ENCODE assay signal across 8 cellular contexts in the genomic region with DNA sequence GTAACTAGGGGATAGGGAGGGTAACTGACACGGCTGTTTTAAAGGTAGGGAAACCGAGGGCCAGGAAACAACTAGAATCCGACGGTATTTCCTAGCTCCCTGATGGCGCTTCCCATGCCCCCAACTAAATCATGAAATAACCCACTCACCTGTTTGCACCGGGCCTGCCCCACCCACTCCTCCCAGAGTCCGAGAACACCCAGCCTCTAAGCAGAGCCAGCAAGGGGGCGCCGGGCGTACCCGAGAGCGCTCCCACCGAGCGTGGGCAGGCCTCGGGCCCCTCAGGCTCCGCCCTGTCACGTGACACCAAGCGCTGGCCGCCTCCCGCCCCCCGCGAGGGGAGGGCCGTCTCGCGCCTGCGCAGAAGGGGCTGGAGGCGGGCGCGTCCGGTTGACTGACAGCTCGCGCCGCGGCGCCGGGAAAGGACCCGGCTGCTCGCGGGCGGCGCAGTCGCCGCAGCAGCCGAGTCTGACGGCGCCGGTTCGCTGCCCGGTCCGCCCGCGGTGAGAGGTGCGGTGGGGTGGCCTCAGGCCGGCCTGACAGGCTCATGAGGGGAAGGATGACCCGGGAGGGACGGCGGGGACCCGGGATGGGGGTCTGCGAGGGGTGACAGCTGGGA. TPM values are rescaled to one million over a fixed set of nuclear protein-coding genes. Genes with fewer than 3 reads are reported as not detected.
DNase-seq lines count a peak whose midpoint lies in the region; ATAC-seq and TF ChIP-seq lines count a peak whose summit lies in the region.

A gene with protein sequence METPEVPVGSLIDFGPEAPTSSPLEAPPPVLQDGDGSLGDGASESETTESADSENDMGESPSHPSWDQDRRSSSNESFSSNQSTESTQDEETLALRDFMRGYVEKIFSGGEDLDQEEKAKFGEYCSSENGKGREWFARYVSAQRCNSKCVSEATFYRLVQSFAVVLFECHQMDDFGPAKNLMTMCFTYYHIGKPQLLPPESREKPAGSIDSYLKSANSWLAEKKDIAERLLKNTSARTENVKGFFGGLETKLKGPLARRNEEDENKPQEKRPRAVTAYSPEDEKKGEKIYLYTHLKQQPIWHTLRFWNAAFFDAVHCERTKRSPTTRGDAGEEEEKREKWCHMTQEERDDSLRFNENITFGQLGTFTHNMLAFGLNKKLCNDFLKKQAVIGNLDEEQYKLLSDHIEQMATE (plus strand): TSS at position 447 of the 619 bp plus-strand sequence. CDS start 39,277 bp downstream, outside the sequence.

- H3K27me3 ChIP-seq in adrenal gland (no peaks in the 10 kb centered on the region), heart right ventricle (no peaks in the 10 kb centered on the region), upper lobe of left lung (no peaks in the 10 kb centered on the region)

- H3K27ac Mint-ChIP-seq in progenitor cell of endocrine pancreas, result peak within 1 kb of the TSS; percentile 91

- H3K27ac ChIP-seq in adrenal gland (peak within 1 kb of the TSS; percentile 67 to 94 (median 82)), heart right ventricle (peak within 1 kb of the TSS; percentile 54 to 96 (median 81)), upper lobe of left lung (peak within 1 kb of the TSS; percentile 88 to 98 (median 90))

- no peaks in the 10 kb centered on the region for H3K36me3 ChIP-seq in adrenal gland (replicated peaks in 1 of 2)
- H3K36me3 ChIP-seq in heart right ventricle, result peaks cover 0 to 10% (median 0%) of the 10 kb centered on the region in 9 donors
- peaks cover 0 to 6% (median 1%) of the 10 kb centered on the region in 4 donors for H3K36me3 ChIP-seq in upper lobe of left lung

- TF ChIP-seq CTCF in GM12873 (IDR thresholded peaks at IDR 0.05; ENCODE audit: insufficient read depth, low read depth, low read length, missing control alignments) (peak; percentile 17), adrenal gland (IDR thresholded peaks at IDR 0.05) (peak in 1 of 6 experiments; percentile 10), heart right ventricle (IDR thresholded peaks at IDR 0.05) (peak in 7 of 9 donors; percentile 10 to 58 (median 25)), progenitor cell of endocrine pancreas (IDR thresholded peaks at IDR 0.05; ENCODE audit: unreplicated experiment) (peak; percentile 12), upper lobe of left lung (IDR thresholded peaks at IDR 0.05) (peak in 2 of 6 experiments; percentile 21 to 55)

- ATAC-seq in HG02642 (IDR thresholded peaks at IDR 0.05; ENCODE audit: poor library complexity, unreplicated experiment) (peak; percentile 90), heart right ventricle (peak; percentile 89 to 94 (median 91)), upper lobe of left lung (ENCODE audit: low FRiP score in 2 of 2) (peak; percentile 92 to 94)

- H3K9me3 ChIP-seq in adrenal gland (replicated peaks in 1 of 3) (no peaks in the 10 kb centered on the region), heart right ventricle (peaks cover 0 to 6% (median 0%) of the 10 kb centered on the region in 11 donors), upper lobe of left lung (peaks cover 0 to 4% (median 0%) of the 10 kb centered on the region in 4 donors)

- WGBS in adrenal gland, 4 donors, result 0 to 1% (median 0%) methylated on average over 5 to 59 of the region's 59 CpGs
- WGBS in heart right ventricle, 2 donors, result 0 to 1% methylated on average over 54 to 59 of the region's 59 CpGs
- 0 to 1% methylated on average over 5 to 31 of the region's 59 CpGs for WGBS in upper lobe of left lung, 2 donors

- DNase-seq in NCI-H128 (lab: John Stamatoyannopoulos, UW; ENCODE audit: unreplicated experiment) (peak; percentile 80), SW480 (ENCODE audit: low spot score) (peak; percentile 83), adrenal gland (peak; percentile 92 to 95 (median 95)), heart right ventricle (peak; percentile 93 to 96), progenitor cell of endocrine pancreas (ENCODE audit: low spot score, unreplicated experiment) (peak; percentile 97), upper lobe of left lung (peak; percentile 96 to 99)

- peaks cover 4% of the 10 kb centered on the region for H3K36me3 Mint-ChIP-seq in progenitor cell of endocrine pancreas (ENCODE audit: insufficient read depth)

- TF ChIP-seq POLR2A in adrenal gland (IDR thresholded peaks at IDR 0.05), result peak; percentile 79 to 87
- peak in 3 of 4 donors; percentile 85 to 99 (median 97) for TF ChIP-seq POLR2A in upper lobe of left lung (IDR thresholded peaks at IDR 0.05)

- peaks cover 2% of the 10 kb centered on the region for H3K9me3 Mint-ChIP-seq in progenitor cell of endocrine pancreas (ENCODE audit: low read depth)

- peaks cover 9% of the 10 kb centered on the region for H3K27me3 Mint-ChIP-seq in progenitor cell of endocrine pancreas

- TF ChIP-seq EP300 in upper lobe of left lung (IDR thresholded peaks at IDR 0.05), result no peak

- intact Hi-C loops in adrenal gland (cut with DNase I) (no loop called here), heart right ventricle (cut with DNase I) (loop anchor here in 3 of 10 donors (2.0 to 5.0 kb wide), 2 partner anchors 17 to 60 kb away; a partner anchor contains a TSS)

- H3K4me1 ChIP-seq in adrenal gland (replicated peaks in 1 of 2), result peaks cover 17 to 46% of the 10 kb centered on the region in 2 donors
- peaks cover 5 to 48% (median 30%) of the 10 kb centered on the region in 9 donors for H3K4me1 ChIP-seq in heart right ventricle
- H3K4me1 ChIP-seq in upper lobe of left lung, result peaks cover 24 to 58% (median 36%) of the 10 kb centered on the region in 4 donors

- H3K4me1 Mint-ChIP-seq in progenitor cell of endocrine pancreas (ENCODE audit: low read depth), result peaks cover 18% of the 10 kb centered on the region

- H3K4me3 ChIP-seq in adrenal gland (peak within 1 kb of the TSS in 3 of 4 donors; percentile 50 to 86 (median 76)), heart right ventricle (peak within 1 kb of the TSS; percentile 59 to 88 (median 83)), upper lobe of left lung (peak within 1 kb of the TSS; percentile 83 to 95 (median 93))

- H3K4me3 Mint-ChIP-seq in progenitor cell of endocrine pancreas (ENCODE audit: low read depth), result peak within 1 kb of the TSS; percentile 85

RNA-seq across cellular contexts. Expression of the gene that starts here (rescaled TPM):
- total RNA-seq in adrenal gland, result 10 to 100 TPM; 13.7 to 36.7 (median 22.8) TPM
- 10 to 100 TPM in 1 of 3 donors, 1 to 10 TPM in 2; 8.6 to 12.2 (median 9.5) TPM for polyA plus RNA-seq in adrenal gland
- 10 to 100 TPM in 2 of 10 donors, 1 to 10 TPM in 8; 5.9 to 10.9 (median 8.5) TPM for total RNA-seq in heart right ventricle
- polyA plus RNA-seq in heart right ventricle, result 1 to 10 TPM; 2.4 to 3.1 TPM
- total RNA-seq in progenitor cell of endocrine pancreas, result 15.2 and 16.3 TPM in 2 replicates
- total RNA-seq in upper lobe of left lung, result 10 to 100 TPM; 21.6 to 77.5 (median 37.9) TPM

Comparison
In these comparisons a context has a peak if more than half of its experiments do, and no peak if none do; other contexts are left out.
1. Peak in every context shown above with its lines: DNase-seq, ATAC-seq, H3K4me3 ChIP-seq and H3K27ac ChIP-seq.